In the genomic region with DNA sequence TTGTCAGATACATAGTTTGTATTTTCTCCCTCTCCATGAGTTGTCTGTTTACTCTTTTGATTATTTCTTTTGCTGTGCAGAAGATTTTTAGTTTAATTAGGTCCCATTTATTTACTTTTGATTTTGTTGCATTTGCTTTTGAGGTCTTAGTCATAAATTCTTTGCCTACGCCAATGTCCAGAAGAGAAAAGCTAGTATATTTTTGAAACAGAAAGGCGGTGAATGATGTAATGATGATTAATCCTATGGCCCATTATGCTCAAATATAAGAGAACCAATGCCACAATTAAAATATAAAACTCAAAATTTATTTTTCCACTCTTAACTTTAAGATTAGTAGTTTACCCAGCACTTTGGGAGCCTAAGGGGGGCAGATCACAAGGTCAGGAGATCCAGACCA, we compare ENCODE assay signal across 21 cellular contexts. TPM values are rescaled to one million over a fixed set of nuclear protein-coding genes. Genes with fewer than 3 reads are reported as not detected.
"Had no signal": no experiment of that assay in that cellular context is flagged by ENCODE, and none has a peak within 500 bp of the region (broad histone marks: within the 10 kb centered on the region; RNA-seq: fewer than 3 reads in every experiment).

No MANE protein-coding gene starts in this region.

- H3K27me3 ChIP-seq: esophagus muscularis mucosa, hepatocyte, suprapubic skin, thyroid gland had no signal

- H3K4me3 ChIP-seq: esophagus muscularis mucosa, hepatocyte, suprapubic skin, thyroid gland had no signal

- H3K9me3 ChIP-seq: esophagus muscularis mucosa, suprapubic skin, thyroid gland had no signal

- ATAC-seq: naive thymus-derived CD4-positive, alpha-beta T cell; sciatic nerve had no signal

- H3K27ac ChIP-seq: epithelial cell of prostate, esophagus muscularis mucosa, hepatocyte, suprapubic skin, thyroid gland had no signal

- H3K36me3 ChIP-seq: esophagus muscularis mucosa, suprapubic skin, thyroid gland had no signal

- DNase-seq: effector memory CD4-positive, alpha-beta T cell; foreskin melanocyte; head of caudate nucleus; kidney glomerular epithelial cell; mesendoderm; naive thymus-derived CD4-positive, alpha-beta T cell; nephron progenitor cell; small intestine; stimulated activated CD4-positive, alpha-beta T cell treated with anti-CD3 and anti-CD28 coated beads, Interleukin-12 subunit alpha, Interleukin-12 subunit beta, amount 100 ng/mL, for 4 hours; stimulated activated naive CD4-positive, alpha-beta T cell treated with Interleukin-2 at 50 U/mL for 16 hours; thyroid gland had no signal

RNA-seq across cellular contexts. Expression of a gene that starts 59.8 kb away (rescaled TPM):
- total RNA-seq: esophagus muscularis mucosa; hepatocyte; liver; lung microvascular endothelial cell; mononuclear cell; naive thymus-derived CD4-positive, alpha-beta T cell; osteoblast; pulmonary artery endothelial cell; sciatic nerve; suprapubic skin; thyroid gland had no signal
